Comparison of ENCODE assay signal across 3 cellular contexts in the genomic region with DNA sequence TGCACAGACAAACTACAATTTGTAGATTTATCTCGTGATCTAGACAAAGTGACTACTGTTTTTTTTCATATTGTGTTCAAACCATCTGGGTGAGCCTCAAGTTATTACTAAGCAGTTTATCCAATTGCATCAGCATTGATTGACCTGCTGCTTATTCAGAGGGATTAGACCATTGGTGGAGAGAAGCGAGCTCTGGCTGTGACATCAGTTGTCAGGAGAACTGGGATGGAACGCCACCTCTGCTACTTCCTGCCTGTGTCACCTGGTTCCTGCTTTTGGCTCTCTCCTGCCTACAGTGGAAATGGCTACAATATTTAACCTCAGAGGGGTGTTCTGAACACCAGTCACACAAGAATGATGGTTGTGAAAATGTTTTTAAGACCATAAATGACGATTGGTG.
TF ChIP-seq lines count a peak whose summit lies in the region.

No MANE protein-coding gene starts in this region.

TF ChIP-seq in HepG2, 621 proteins besides CTCF, POLR2A, EP300 and RAD21:
- TF ChIP-seq ZNF619 (CRISPR knock-in tag; IDR thresholded peaks at IDR 0.05) (no peak), RFX5 (IDR thresholded peaks at IDR 0.05; ENCODE audit: low read depth, low read length) (peak; percentile 82; the same call in 1 of the 2 replicates)
TF ChIP-seq in HepG2: peak in this region for 1.

TF ChIP-seq in IMR-90, 13 proteins besides CTCF, POLR2A, EP300 and RAD21:
- no peak for TF ChIP-seq FOS (IDR thresholded peaks at IDR 0.05; ENCODE audit: low read depth, low read length)
- no peak for TF ChIP-seq MXI1 (IDR thresholded peaks at IDR 0.05; ENCODE audit: borderline replicate concordance, low read depth, low read length)
- TF ChIP-seq MAZ (IDR thresholded peaks at IDR 0.05; ENCODE audit: borderline replicate concordance, low read depth, low read length) = no peak
- TF ChIP-seq RCOR1 (IDR thresholded peaks at IDR 0.05; ENCODE audit: insufficient replicate concordance, low read length) = no peak
- no peak for TF ChIP-seq CHD1 (IDR thresholded peaks at IDR 0.05; ENCODE audit: low read depth, low read length)
- TF ChIP-seq, protein P1, sequence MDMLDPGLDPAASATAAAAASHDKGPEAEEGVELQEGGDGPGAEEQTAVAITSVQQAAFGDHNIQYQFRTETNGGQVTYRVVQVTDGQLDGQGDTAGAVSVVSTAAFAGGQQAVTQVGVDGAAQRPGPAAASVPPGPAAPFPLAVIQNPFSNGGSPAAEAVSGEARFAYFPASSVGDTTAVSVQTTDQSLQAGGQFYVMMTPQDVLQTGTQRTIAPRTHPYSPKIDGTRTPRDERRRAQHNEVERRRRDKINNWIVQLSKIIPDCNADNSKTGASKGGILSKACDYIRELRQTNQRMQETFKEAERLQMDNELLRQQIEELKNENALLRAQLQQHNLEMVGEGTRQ (IDR thresholded peaks at IDR 0.05; ENCODE audit: low read depth, low read length) = no peak
- TF ChIP-seq ELK1 (IDR thresholded peaks at IDR 0.05; ENCODE audit: borderline replicate concordance, low read depth, low read length) = no peak
- no peak for TF ChIP-seq SMC3 (IDR thresholded peaks at IDR 0.05; ENCODE audit: low read depth, low read length)
- peak; percentile 77; the same call in 1 of the 2 replicates for TF ChIP-seq RFX5 (IDR thresholded peaks at IDR 0.05; ENCODE audit: low read depth, low read length)
- TF ChIP-seq CEBPB (IDR thresholded peaks at IDR 0.05; ENCODE audit: low read depth, low read length) = peak; percentile 65
- TF ChIP-seq BHLHE40 (IDR thresholded peaks at IDR 0.05; ENCODE audit: low read depth, low read length) = no peak
- TF ChIP-seq MAFK (IDR thresholded peaks at IDR 0.05; ENCODE audit: low read depth, low read length) = no peak
- no peak for TF ChIP-seq NFE2L2 (IDR thresholded peaks at IDR 0.05; ENCODE audit: low read depth, low read length)

TF ChIP-seq in WTC11, 78 proteins besides CTCF, POLR2A, EP300 and RAD21:
- TF ChIP-seq GABPB1 (CRISPR knock-in tag; IDR thresholded peaks at IDR 0.05) (no peak), KAT7 (CRISPR knock-in tag; IDR thresholded peaks at IDR 0.05; ENCODE audit: borderline replicate concordance) (no peak), MYBL2 (CRISPR knock-in tag; IDR thresholded peaks at IDR 0.05) (no peak), NFYB (CRISPR knock-in tag; conservative IDR thresholded peaks at IDR 0.05; ENCODE audit: low read depth) (no peak), CREB1 (CRISPR knock-in tag; IDR thresholded peaks at IDR 0.05) (no peak), SMAD4 (CRISPR knock-in tag; IDR thresholded peaks at IDR 0.05) (no peak), TP53 (CRISPR knock-in tag; IDR thresholded peaks at IDR 0.05) (no peak), RORB (CRISPR knock-in tag; IDR thresholded peaks at IDR 0.05) (no peak), SMAD3 (CRISPR knock-in tag; IDR thresholded peaks at IDR 0.05; ENCODE audit: borderline replicate concordance) (no peak), ZNF138 (CRISPR knock-in tag; conservative IDR thresholded peaks at IDR 0.05) (no peak), ZNF232 (CRISPR knock-in tag; IDR thresholded peaks at IDR 0.05) (no peak)
- TF ChIP-seq, protein P2, sequence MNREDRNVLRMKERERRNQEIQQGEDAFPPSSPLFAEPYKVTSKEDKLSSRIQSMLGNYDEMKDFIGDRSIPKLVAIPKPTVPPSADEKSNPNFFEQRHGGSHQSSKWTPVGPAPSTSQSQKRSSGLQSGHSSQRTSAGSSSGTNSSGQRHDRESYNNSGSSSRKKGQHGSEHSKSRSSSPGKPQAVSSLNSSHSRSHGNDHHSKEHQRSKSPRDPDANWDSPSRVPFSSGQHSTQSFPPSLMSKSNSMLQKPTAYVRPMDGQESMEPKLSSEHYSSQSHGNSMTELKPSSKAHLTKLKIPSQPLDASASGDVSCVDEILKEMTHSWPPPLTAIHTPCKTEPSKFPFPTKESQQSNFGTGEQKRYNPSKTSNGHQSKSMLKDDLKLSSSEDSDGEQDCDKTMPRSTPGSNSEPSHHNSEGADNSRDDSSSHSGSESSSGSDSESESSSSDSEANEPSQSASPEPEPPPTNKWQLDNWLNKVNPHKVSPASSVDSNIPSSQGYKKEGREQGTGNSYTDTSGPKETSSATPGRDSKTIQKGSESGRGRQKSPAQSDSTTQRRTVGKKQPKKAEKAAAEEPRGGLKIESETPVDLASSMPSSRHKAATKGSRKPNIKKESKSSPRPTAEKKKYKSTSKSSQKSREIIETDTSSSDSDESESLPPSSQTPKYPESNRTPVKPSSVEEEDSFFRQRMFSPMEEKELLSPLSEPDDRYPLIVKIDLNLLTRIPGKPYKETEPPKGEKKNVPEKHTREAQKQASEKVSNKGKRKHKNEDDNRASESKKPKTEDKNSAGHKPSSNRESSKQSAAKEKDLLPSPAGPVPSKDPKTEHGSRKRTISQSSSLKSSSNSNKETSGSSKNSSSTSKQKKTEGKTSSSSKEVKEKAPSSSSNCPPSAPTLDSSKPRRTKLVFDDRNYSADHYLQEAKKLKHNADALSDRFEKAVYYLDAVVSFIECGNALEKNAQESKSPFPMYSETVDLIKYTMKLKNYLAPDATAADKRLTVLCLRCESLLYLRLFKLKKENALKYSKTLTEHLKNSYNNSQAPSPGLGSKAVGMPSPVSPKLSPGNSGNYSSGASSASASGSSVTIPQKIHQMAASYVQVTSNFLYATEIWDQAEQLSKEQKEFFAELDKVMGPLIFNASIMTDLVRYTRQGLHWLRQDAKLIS (CRISPR knock-in tag; IDR thresholded peaks at IDR 0.05; ENCODE audit: borderline replicate concordance) = no peak
- TF ChIP-seq, protein P3, sequence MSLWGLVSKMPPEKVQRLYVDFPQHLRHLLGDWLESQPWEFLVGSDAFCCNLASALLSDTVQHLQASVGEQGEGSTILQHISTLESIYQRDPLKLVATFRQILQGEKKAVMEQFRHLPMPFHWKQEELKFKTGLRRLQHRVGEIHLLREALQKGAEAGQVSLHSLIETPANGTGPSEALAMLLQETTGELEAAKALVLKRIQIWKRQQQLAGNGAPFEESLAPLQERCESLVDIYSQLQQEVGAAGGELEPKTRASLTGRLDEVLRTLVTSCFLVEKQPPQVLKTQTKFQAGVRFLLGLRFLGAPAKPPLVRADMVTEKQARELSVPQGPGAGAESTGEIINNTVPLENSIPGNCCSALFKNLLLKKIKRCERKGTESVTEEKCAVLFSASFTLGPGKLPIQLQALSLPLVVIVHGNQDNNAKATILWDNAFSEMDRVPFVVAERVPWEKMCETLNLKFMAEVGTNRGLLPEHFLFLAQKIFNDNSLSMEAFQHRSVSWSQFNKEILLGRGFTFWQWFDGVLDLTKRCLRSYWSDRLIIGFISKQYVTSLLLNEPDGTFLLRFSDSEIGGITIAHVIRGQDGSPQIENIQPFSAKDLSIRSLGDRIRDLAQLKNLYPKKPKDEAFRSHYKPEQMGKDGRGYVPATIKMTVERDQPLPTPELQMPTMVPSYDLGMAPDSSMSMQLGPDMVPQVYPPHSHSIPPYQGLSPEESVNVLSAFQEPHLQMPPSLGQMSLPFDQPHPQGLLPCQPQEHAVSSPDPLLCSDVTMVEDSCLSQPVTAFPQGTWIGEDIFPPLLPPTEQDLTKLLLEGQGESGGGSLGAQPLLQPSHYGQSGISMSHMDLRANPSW (CRISPR knock-in tag; conservative IDR thresholded peaks at IDR 0.05; ENCODE audit: low read depth) = no peak
- TF ChIP-seq, protein P4, sequence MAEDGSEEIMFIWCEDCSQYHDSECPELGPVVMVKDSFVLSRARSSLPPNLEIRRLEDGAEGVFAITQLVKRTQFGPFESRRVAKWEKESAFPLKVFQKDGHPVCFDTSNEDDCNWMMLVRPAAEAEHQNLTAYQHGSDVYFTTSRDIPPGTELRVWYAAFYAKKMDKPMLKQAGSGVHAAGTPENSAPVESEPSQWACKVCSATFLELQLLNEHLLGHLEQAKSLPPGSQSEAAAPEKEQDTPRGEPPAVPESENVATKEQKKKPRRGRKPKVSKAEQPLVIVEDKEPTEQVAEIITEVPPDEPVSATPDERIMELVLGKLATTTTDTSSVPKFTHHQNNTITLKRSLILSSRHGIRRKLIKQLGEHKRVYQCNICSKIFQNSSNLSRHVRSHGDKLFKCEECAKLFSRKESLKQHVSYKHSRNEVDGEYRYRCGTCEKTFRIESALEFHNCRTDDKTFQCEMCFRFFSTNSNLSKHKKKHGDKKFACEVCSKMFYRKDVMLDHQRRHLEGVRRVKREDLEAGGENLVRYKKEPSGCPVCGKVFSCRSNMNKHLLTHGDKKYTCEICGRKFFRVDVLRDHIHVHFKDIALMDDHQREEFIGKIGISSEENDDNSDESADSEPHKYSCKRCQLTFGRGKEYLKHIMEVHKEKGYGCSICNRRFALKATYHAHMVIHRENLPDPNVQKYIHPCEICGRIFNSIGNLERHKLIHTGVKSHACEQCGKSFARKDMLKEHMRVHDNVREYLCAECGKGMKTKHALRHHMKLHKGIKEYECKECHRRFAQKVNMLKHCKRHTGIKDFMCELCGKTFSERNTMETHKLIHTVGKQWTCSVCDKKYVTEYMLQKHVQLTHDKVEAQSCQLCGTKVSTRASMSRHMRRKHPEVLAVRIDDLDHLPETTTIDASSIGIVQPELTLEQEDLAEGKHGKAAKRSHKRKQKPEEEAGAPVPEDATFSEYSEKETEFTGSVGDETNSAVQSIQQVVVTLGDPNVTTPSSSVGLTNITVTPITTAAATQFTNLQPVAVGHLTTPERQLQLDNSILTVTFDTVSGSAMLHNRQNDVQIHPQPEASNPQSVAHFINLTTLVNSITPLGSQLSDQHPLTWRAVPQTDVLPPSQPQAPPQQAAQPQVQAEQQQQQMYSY (CRISPR knock-in tag; IDR thresholded peaks at IDR 0.05) = no peak
- TF ChIP-seq, protein P5, sequence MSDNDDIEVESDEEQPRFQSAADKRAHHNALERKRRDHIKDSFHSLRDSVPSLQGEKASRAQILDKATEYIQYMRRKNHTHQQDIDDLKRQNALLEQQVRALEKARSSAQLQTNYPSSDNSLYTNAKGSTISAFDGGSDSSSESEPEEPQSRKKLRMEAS (CRISPR knock-in tag; IDR thresholded peaks at IDR 0.05) = no peak
